Comparison of ENCODE assay signal across 4 cellular contexts in genomic region chr7:17815318-17815717, GRCh38.
A peak's percentile ranks its signal among the peaks of the same experiment; 100 is the strongest.
TF ChIP-seq lines count a peak whose summit lies in the region.

No MANE protein-coding gene starts in this region.

TF ChIP-seq in A549, 52 proteins besides CTCF, POLR2A, EP300 and RAD21:
- TF ChIP-seq HOXA7 (CRISPR knock-in tag; IDR thresholded peaks at IDR 0.05) (no peak), SREBF2 (IDR thresholded peaks at IDR 0.05) (no peak), CEBPB (IDR thresholded peaks at IDR 0.05) (peak; percentile 25 to 33; a peak in 1 of 4 replicates), CBX2 (IDR thresholded peaks at IDR 0.05; ENCODE audit: borderline replicate concordance, low read depth) (no peak), KDM1A (IDR thresholded peaks at IDR 0.05; ENCODE audit: low read depth) (no peak)

TF ChIP-seq in GM23338, 12 proteins besides CTCF, POLR2A, EP300 and RAD21 (continues in another document):
- TF ChIP-seq POLR2AphosphoS5 (IDR thresholded peaks at IDR 0.05; ENCODE audit: low read depth) (no peak), EZH2phosphoT487 (IDR thresholded peaks at IDR 0.05; ENCODE audit: unreplicated experiment) (no peak), CREB1 (CRISPR knock-in tag; IDR thresholded peaks at IDR 0.05; ENCODE audit: low read depth) (no peak), ETS1 (IDR thresholded peaks at IDR 0.05) (no peak), EZH2 (IDR thresholded peaks at IDR 0.05; ENCODE audit: low read depth, unreplicated experiment) (no peak), NANOG (IDR thresholded peaks at IDR 0.05; ENCODE audit: borderline replicate concordance) (no peak), ZNF114 (CRISPR knock-in tag; IDR thresholded peaks at IDR 0.05) (no peak)

TF ChIP-seq in K562, 482 proteins besides CTCF, POLR2A, EP300 and RAD21:
- TF ChIP-seq HIVEP1 (CRISPR knock-in tag; IDR thresholded peaks at IDR 0.05), result no peak
- TF ChIP-seq ATF3 (IDR thresholded peaks at IDR 0.05), result peak; percentile 40
- TF ChIP-seq ATF3 (CRISPR knock-in tag; conservative IDR thresholded peaks at IDR 0.05), result no peak
- no peak for TF ChIP-seq E2F5 (CRISPR knock-in tag; IDR thresholded peaks at IDR 0.05)
- TF ChIP-seq CEBPG (CRISPR knock-in tag; IDR thresholded peaks at IDR 0.05), result no peak
- TF ChIP-seq CEBPG (tag; conservative IDR thresholded peaks at IDR 0.05 in 1 of 2, IDR thresholded peaks at IDR 0.05 in 1 of 2), result peak in 1 of 2 experiments; percentile 28; a peak in 1 of 4 replicates
- TF ChIP-seq RBM22 (IDR thresholded peaks at IDR 0.05; ENCODE audit: low read depth, low read length, poor library complexity, severe bottlenecking), result no peak
- TF ChIP-seq ZNF398 (CRISPR knock-in tag; IDR thresholded peaks at IDR 0.05), result no peak

TF ChIP-seq in SK-N-SH, 30 proteins besides CTCF, POLR2A, EP300 and RAD21:
- TF ChIP-seq NRF1 (IDR thresholded peaks at IDR 0.05; ENCODE audit: low read depth, low read length) (no peak), TEAD4 (IDR thresholded peaks at IDR 0.05; ENCODE audit: borderline replicate concordance, insufficient read depth) (no peak), USF2 (IDR thresholded peaks at IDR 0.05; ENCODE audit: borderline replicate concordance, low read depth, low read length) (no peak), YY1 (IDR thresholded peaks at IDR 0.05; ENCODE audit: low read depth) (no peak), CHD2 (IDR thresholded peaks at IDR 0.05; ENCODE audit: low read length, partially characterized antibody) (no peak), SIN3A (IDR thresholded peaks at IDR 0.05; ENCODE audit: borderline replicate concordance, low read depth, low read length) (no peak), RCOR1 (IDR thresholded peaks at IDR 0.05; ENCODE audit: low read length) (no peak), FOXJ3 (CRISPR knock-in tag; IDR thresholded peaks at IDR 0.05) (no peak), MAX (IDR thresholded peaks at IDR 0.05; ENCODE audit: low read depth) (no peak)
